Comparison of ENCODE assay signal across 24 cellular contexts in genomic region chr5:34439601-34440000, GRCh38.
DNase-seq lines count a peak whose midpoint lies in the region; ATAC-seq and TF ChIP-seq lines count a peak whose summit lies in the region.
"Had no signal": no experiment of that assay in that cellular context is flagged by ENCODE, and none has a peak within 500 bp of the region (broad histone marks: within the 10 kb centered on the region; RNA-seq: fewer than 3 reads in every experiment).

No MANE protein-coding gene starts in this region.

- no peak overlapping the region for H3K4me3 Mint-ChIP-seq in activated naive CD8-positive, alpha-beta T cell treated with anti-CD3 and anti-CD28 coated beads for 36 hours
- no peak overlapping the region for H3K4me3 Mint-ChIP-seq in activated naive CD8-positive, alpha-beta T cell treated with anti-CD3 and anti-CD28 coated beads, Interleukin-2, amount 50 U/mL, for 24 hours
- no peak overlapping the region for H3K4me3 Mint-ChIP-seq in neural progenitor cell
- H3K4me3 Mint-ChIP-seq in CD8-positive, alpha-beta memory T cell = no peak overlapping the region
- H3K4me3 Mint-ChIP-seq: HFFc6, IgD-negative memory B cell had no signal

- H3K27ac ChIP-seq in neural progenitor cell = peak overlapping the region; percentile 89
- H3K27ac ChIP-seq in CD8-positive, alpha-beta memory T cell (ENCODE audit: low read depth, low read length) = no peak overlapping the region
- H3K27ac ChIP-seq: 22Rv1, GM23248 had no signal

- H3K4me1 ChIP-seq in neural progenitor cell = peaks cover 15% of the 10 kb centered on the region
- no peaks in the 10 kb centered on the region for H3K4me1 ChIP-seq in CD8-positive, alpha-beta memory T cell (ENCODE audit: insufficient read depth, low read length)
- H3K4me1 ChIP-seq: HAP-1 had no signal

- POLR2A ChIA-PET in CD8-positive, alpha-beta memory T cell (lab: Charles Lee) = no interaction called here

- ATAC-seq in activated naive CD8-positive, alpha-beta T cell treated with anti-CD3 and anti-CD28 coated beads, Interleukin-2, amount 50 U/mL, for 24 hours = no peak
- ATAC-seq in HG02852 (IDR thresholded peaks at IDR 0.05; ENCODE audit: unreplicated experiment) (no peak), HG02870 (IDR thresholded peaks at IDR 0.05; ENCODE audit: unreplicated experiment) (no peak)
- ATAC-seq: GM12878, PC-3 had no signal

- no peaks in the 10 kb centered on the region for H3K79me2 ChIP-seq in neural progenitor cell (ENCODE audit: low read depth)

- TF ChIP-seq CTCF in fibroblast of villous mesenchyme (IDR thresholded peaks at IDR 0.05; ENCODE audit: insufficient read depth, low read depth, low read length) = no peak
- TF ChIP-seq CTCF in neural progenitor cell (IDR thresholded peaks at IDR 0.05) = no peak

- peaks cover 5% of the 10 kb centered on the region for H3K9me3 Mint-ChIP-seq in activated naive CD8-positive, alpha-beta T cell treated with anti-CD3 and anti-CD28 coated beads for 36 hours
- peaks cover 4% of the 10 kb centered on the region for H3K9me3 Mint-ChIP-seq in activated naive CD8-positive, alpha-beta T cell treated with anti-CD3 and anti-CD28 coated beads, Interleukin-2, amount 50 U/mL, for 24 hours
- peaks cover 9% of the 10 kb centered on the region for H3K9me3 Mint-ChIP-seq in neural progenitor cell
- no peaks in the 10 kb centered on the region for H3K9me3 Mint-ChIP-seq in CD8-positive, alpha-beta memory T cell

- peaks cover 4% of the 10 kb centered on the region for H3K27me3 Mint-ChIP-seq in activated naive CD8-positive, alpha-beta T cell treated with anti-CD3 and anti-CD28 coated beads for 36 hours
- H3K27me3 Mint-ChIP-seq in activated naive CD8-positive, alpha-beta T cell treated with anti-CD3 and anti-CD28 coated beads, Interleukin-2, amount 50 U/mL, for 24 hours = no peaks in the 10 kb centered on the region
- H3K27me3 Mint-ChIP-seq in neural progenitor cell (ENCODE audit: insufficient read depth, low read depth) = no peaks in the 10 kb centered on the region
- H3K27me3 Mint-ChIP-seq in CD8-positive, alpha-beta memory T cell = peaks cover 4 to 10% of the 10 kb centered on the region in 2 donors
- H3K27me3 Mint-ChIP-seq: CD4-positive, CD25-positive, alpha-beta regulatory T cell had no signal

- no peak overlapping the region for H3K4me3 ChIP-seq in fibroblast of villous mesenchyme (ENCODE audit: low read depth, low read length)
- no peak overlapping the region for H3K4me3 ChIP-seq in neural progenitor cell
- H3K4me3 ChIP-seq in CD8-positive, alpha-beta memory T cell (ENCODE audit: low read length) = no peak overlapping the region
- H3K4me3 ChIP-seq: GM12878, GM23248, HAP-1 had no signal

- no peaks in the 10 kb centered on the region for H3K36me3 ChIP-seq in neural progenitor cell
- no peaks in the 10 kb centered on the region for H3K36me3 ChIP-seq in CD8-positive, alpha-beta memory T cell (ENCODE audit: insufficient read depth, low read length)
- H3K36me3 ChIP-seq: HAP-1 had no signal

- no peaks in the 10 kb centered on the region for H3K9me3 ChIP-seq in neural progenitor cell (ENCODE audit: low read depth)
- H3K9me3 ChIP-seq in CD8-positive, alpha-beta memory T cell (ENCODE audit: low read length) = no peaks in the 10 kb centered on the region
- H3K9me3 ChIP-seq: HAP-1 had no signal

- H3K4me2 ChIP-seq in neural progenitor cell = peak overlapping the region; percentile 7

- peak overlapping the region; percentile 4 for H2AFZ ChIP-seq in neural progenitor cell (replicated peaks)
- H2AFZ ChIP-seq: GM23248 had no signal

- no peaks in the 10 kb centered on the region for H3K4me1 Mint-ChIP-seq in activated naive CD8-positive, alpha-beta T cell treated with anti-CD3 and anti-CD28 coated beads for 36 hours
- H3K4me1 Mint-ChIP-seq in activated naive CD8-positive, alpha-beta T cell treated with anti-CD3 and anti-CD28 coated beads, Interleukin-2, amount 50 U/mL, for 24 hours = no peaks in the 10 kb centered on the region
- H3K4me1 Mint-ChIP-seq in neural progenitor cell = no peaks in the 10 kb centered on the region
- no peaks in the 10 kb centered on the region for H3K4me1 Mint-ChIP-seq in CD8-positive, alpha-beta memory T cell
- H3K4me1 Mint-ChIP-seq: CD4-positive, CD25-positive, alpha-beta regulatory T cell; IgD-negative memory B cell had no signal

- no peaks in the 10 kb centered on the region for H3K27me3 ChIP-seq in neural progenitor cell
- H3K27me3 ChIP-seq in CD8-positive, alpha-beta memory T cell (ENCODE audit: insufficient read depth, low read length, poor library complexity, severe bottlenecking) = no peaks in the 10 kb centered on the region

- H3K9ac ChIP-seq in neural progenitor cell = no peak overlapping the region
- H3K9ac ChIP-seq: GM23248 had no signal

- H4K20me1 ChIP-seq in neural progenitor cell (ENCODE audit: low read depth) = no peaks in the 10 kb centered on the region

- H3K36me3 Mint-ChIP-seq in activated naive CD8-positive, alpha-beta T cell treated with anti-CD3 and anti-CD28 coated beads for 36 hours = no peaks in the 10 kb centered on the region
- H3K36me3 Mint-ChIP-seq in activated naive CD8-positive, alpha-beta T cell treated with anti-CD3 and anti-CD28 coated beads, Interleukin-2, amount 50 U/mL, for 24 hours (ENCODE audit: low read depth) = no peaks in the 10 kb centered on the region
- no peaks in the 10 kb centered on the region for H3K36me3 Mint-ChIP-seq in neural progenitor cell
- no peaks in the 10 kb centered on the region for H3K36me3 Mint-ChIP-seq in CD8-positive, alpha-beta memory T cell
- H3K36me3 Mint-ChIP-seq: CD4-positive, CD25-positive, alpha-beta regulatory T cell; IgD-negative memory B cell had no signal

- DNase-seq in activated naive CD8-positive, alpha-beta T cell treated with anti-CD3 and anti-CD28 coated beads for 36 hours = no peak
- DNase-seq in activated naive CD8-positive, alpha-beta T cell treated with anti-CD3 and anti-CD28 coated beads, Interleukin-2, amount 50 U/mL, for 24 hours = no peak
- peak; percentile 56 for DNase-seq in fibroblast of villous mesenchyme (ENCODE audit: low read depth)
- peak; percentile 69 for DNase-seq in neural progenitor cell (ENCODE audit: low spot score)
- DNase-seq in CD8-positive, alpha-beta memory T cell = no peak
- DNase-seq in AG08396 (ENCODE audit: low spot score) = no peak
- DNase-seq: ACHN; CD4-positive, CD25-positive, alpha-beta regulatory T cell; DMS53; GDM1; GM23248; HFFc6; NCI-H1092; NCI-H1417 treated with DMSO at 0.1 percent for 48 hours; NCI-H1694 treated with DMSO at 0.1 percent for 48 hours; NCI-H748 treated with DMSO at 0.1 percent for 48 hours; NK-92 treated with Interleukin-12 subunit alpha and Interleukin-12 subunit beta, amount 100 ng/mL, for 24 hours; PC-3 had no signal

- H3K27ac Mint-ChIP-seq in activated naive CD8-positive, alpha-beta T cell treated with anti-CD3 and anti-CD28 coated beads for 36 hours = peak overlapping the region; percentile 2
- no peak overlapping the region for H3K27ac Mint-ChIP-seq in activated naive CD8-positive, alpha-beta T cell treated with anti-CD3 and anti-CD28 coated beads, Interleukin-2, amount 50 U/mL, for 24 hours
- no peak overlapping the region for H3K27ac Mint-ChIP-seq in neural progenitor cell
- H3K27ac Mint-ChIP-seq in CD8-positive, alpha-beta memory T cell = no peak overlapping the region
- H3K27ac Mint-ChIP-seq: CD4-positive, CD25-positive, alpha-beta regulatory T cell; HFFc6 had no signal

- CTCF ChIA-PET in CD8-positive, alpha-beta memory T cell (lab: Charles Lee) = no interaction called here

- peaks cover 20% of the 10 kb centered on the region for H3F3A ChIP-seq in neural progenitor cell (ENCODE audit: low read depth)

Comparison
In these comparisons a context has a peak if more than half of its experiments do, and no peak if none do; other contexts are left out.
1. DNase-seq: peak in fibroblast of villous mesenchyme (single experiment) and neural progenitor cell (single experiment); none in activated naive CD8-positive, alpha-beta T cell treated with anti-CD3 and anti-CD28 coated beads for 36 hours (single experiment), activated naive CD8-positive, alpha-beta T cell treated with anti-CD3 and anti-CD28 coated beads, Interleukin-2, amount 50 U/mL, for 24 hours (single experiment), CD8-positive, alpha-beta memory T cell (0 of 5) and AG08396 (single experiment).